ENCODE assay signal across 8 cellular contexts in the genomic region with DNA sequence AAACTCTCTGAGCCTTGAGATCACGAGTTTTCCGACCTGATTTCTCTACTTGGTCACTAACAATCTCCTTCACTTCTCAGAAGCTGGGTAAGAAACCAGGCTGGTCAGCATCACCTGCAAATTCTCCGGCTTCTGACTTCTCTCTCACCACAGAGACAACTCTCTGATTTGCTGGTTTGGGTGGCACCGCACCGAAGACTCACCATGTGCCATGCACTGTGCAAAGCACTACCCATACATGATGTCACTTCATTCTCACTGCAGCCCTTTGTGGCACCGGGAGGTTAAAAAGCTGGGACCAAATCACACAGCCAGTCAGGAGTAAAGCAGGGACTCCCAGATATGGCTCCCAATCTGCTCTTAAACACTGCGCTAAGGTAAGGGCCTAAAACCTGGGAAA. TPM values are rescaled to one million over a fixed set of nuclear protein-coding genes. Genes with fewer than 3 reads are reported as not detected.
A peak's percentile ranks its signal among the peaks of the same experiment; 100 is the strongest.
DNase-seq lines count a peak whose midpoint lies in the region; ATAC-seq and TF ChIP-seq lines count a peak whose summit lies in the region.

No MANE protein-coding gene starts in this region.

- peaks cover 53% of the 10 kb centered on the region for H3K79me2 ChIP-seq in hepatocyte
- peaks cover 31% of the 10 kb centered on the region for H3K79me2 ChIP-seq in smooth muscle cell (ENCODE audit: low read depth)

- H3K9me2 ChIP-seq in hepatocyte (replicated peaks; ENCODE audit: insufficient read depth): no peaks in the 10 kb centered on the region

- no peaks in the 10 kb centered on the region for H3K36me3 Mint-ChIP-seq in activated CD8-positive, alpha-beta memory T cell treated with anti-CD3 and anti-CD28 coated beads, Interleukin-2, amount 10 ng/mL, durations not matched to agents 7 days and 5 days

- CTCF ChIA-PET in activated CD8-positive, alpha-beta memory T cell treated with anti-CD3 and anti-CD28 coated beads, Interleukin-2, amount 10 ng/mL, durations not matched to agents 7 days and 5 days (lab: Charles Lee): interaction anchor here (2.5 kb wide), 1 partner anchor 29 kb away, joined by 8 read pairs; no protein-coding TSS in a partner anchor

- peaks cover 26% of the 10 kb centered on the region for H3K4me1 Mint-ChIP-seq in activated CD8-positive, alpha-beta memory T cell treated with anti-CD3 and anti-CD28 coated beads, Interleukin-2, amount 10 ng/mL, durations not matched to agents 7 days and 5 days

- H2AFZ ChIP-seq in hepatocyte (peak overlapping the region; percentile 77), smooth muscle cell (ENCODE audit: low read depth) (peak overlapping the region; percentile 95)

- peaks cover 10% of the 10 kb centered on the region for H3K4me1 ChIP-seq in hepatocyte (ENCODE audit: insufficient read depth)
- H3K4me1 ChIP-seq in smooth muscle cell (ENCODE audit: low read depth): peaks cover 9% of the 10 kb centered on the region

- H3K9me3 ChIP-seq in hepatocyte (ENCODE audit: low read depth) (no peaks in the 10 kb centered on the region), smooth muscle cell (replicated peaks; ENCODE audit: low read depth) (no peaks in the 10 kb centered on the region)

- peak overlapping the region; percentile 86 for H3K4me3 Mint-ChIP-seq in activated CD8-positive, alpha-beta memory T cell treated with anti-CD3 and anti-CD28 coated beads, Interleukin-2, amount 10 ng/mL, durations not matched to agents 7 days and 5 days

- H3K27me3 Mint-ChIP-seq in activated CD8-positive, alpha-beta memory T cell treated with anti-CD3 and anti-CD28 coated beads, Interleukin-2, amount 10 ng/mL, durations not matched to agents 7 days and 5 days: peaks cover 2% of the 10 kb centered on the region

- H3K27ac ChIP-seq in VCaP: peak overlapping the region; percentile 51; the same call in 1 of the 2 replicates
- H3K27ac ChIP-seq in hepatocyte: peak overlapping the region; percentile 47
- no peak overlapping the region for H3K27ac ChIP-seq in smooth muscle cell (ENCODE audit: low read depth)

- DNase-seq in activated CD8-positive, alpha-beta memory T cell treated with anti-CD3 and anti-CD28 coated beads, Interleukin-2, amount 10 ng/mL, durations not matched to agents 7 days and 5 days: no peak
- no peak for DNase-seq in activated CD8-positive, alpha-beta memory T cell treated with anti-CD3 and anti-CD28 coated beads, Interleukin-2, amount 50 U/mL, for 48 hours
- DNase-seq in hepatocyte (ENCODE audit: low spot score) (peak; percentile 15), smooth muscle cell (lab: John Stamatoyannopoulos, UW; ENCODE audit: unreplicated experiment) (no peak), NCI-H1105 treated with DMSO at 0.1 percent for 48 hours (lab: John Stamatoyannopoulos, UW) (no peak)
- DNase-seq in stimulated activated CD4-positive, alpha-beta T cell treated with anti-CD3 and anti-CD28 coated beads, Interleukin-4, amount 100 ng/mL, for 24 hours: no peak
- DNase-seq in effector CD8-positive, alpha-beta T cell (lab: John Stamatoyannopoulos, UW): no peak

- H3K4me3 ChIP-seq in hepatocyte (peak overlapping the region; percentile 79), smooth muscle cell (peak overlapping the region; percentile 90)

- no peak for ATAC-seq in activated CD8-positive, alpha-beta memory T cell treated with anti-CD3 and anti-CD28 coated beads, Interleukin-2, amount 10 ng/mL, durations not matched to agents 7 days and 5 days

- peaks cover 6% of the 10 kb centered on the region for H3K9me3 Mint-ChIP-seq in activated CD8-positive, alpha-beta memory T cell treated with anti-CD3 and anti-CD28 coated beads, Interleukin-2, amount 10 ng/mL, durations not matched to agents 7 days and 5 days (ENCODE audit: low read depth)

- H3K9ac ChIP-seq in smooth muscle cell (ENCODE audit: low read depth): peak overlapping the region; percentile 90

- TF ChIP-seq CTCF in VCaP (conservative IDR thresholded peaks at IDR 0.05) (no peak), hepatocyte (IDR thresholded peaks at IDR 0.05; ENCODE audit: poor library complexity) (no peak), smooth muscle cell (IDR thresholded peaks at IDR 0.05; ENCODE audit: borderline replicate concordance, insufficient read depth, poor library complexity, severe bottlenecking) (no peak)

- H3K4me2 ChIP-seq in hepatocyte (peak overlapping the region; percentile 95), smooth muscle cell (peak overlapping the region; percentile 99)

- H4K20me1 ChIP-seq in hepatocyte (ENCODE audit: insufficient read depth, poor library complexity, severe bottlenecking) (peaks cover 3% of the 10 kb centered on the region), smooth muscle cell (ENCODE audit: low read depth) (peaks cover 13% of the 10 kb centered on the region)

- no peaks in the 10 kb centered on the region for H3F3A ChIP-seq in smooth muscle cell (ENCODE audit: low read depth)

- H3K27me3 ChIP-seq in hepatocyte: no peaks in the 10 kb centered on the region
- H3K27me3 ChIP-seq in smooth muscle cell (ENCODE audit: low read depth): no peaks in the 10 kb centered on the region

- H3K27ac Mint-ChIP-seq in activated CD8-positive, alpha-beta memory T cell treated with anti-CD3 and anti-CD28 coated beads, Interleukin-2, amount 10 ng/mL, durations not matched to agents 7 days and 5 days: peak overlapping the region; percentile 83

- H3K36me3 ChIP-seq in hepatocyte (replicated peaks; ENCODE audit: insufficient read depth, low read depth) (no peaks in the 10 kb centered on the region), smooth muscle cell (ENCODE audit: low read depth) (no peaks in the 10 kb centered on the region)

- WGBS in hepatocyte (ENCODE audit: low lambda C conversion rate, missing lambda C conversion rate): 25% methylated on average over 7 of the region's 7 CpGs
- WGBS in smooth muscle cell (ENCODE audit: low lambda C conversion rate): 32% methylated on average over 7 of the region's 7 CpGs

RNA-seq across cellular contexts. Expression of a gene that starts 0.7 kb away (rescaled TPM):
- 10 to 100 TPM; 36.2 to 38.6 TPM for total RNA-seq in activated CD8-positive, alpha-beta memory T cell treated with anti-CD3 and anti-CD28 coated beads, Interleukin-2, amount 10 ng/mL, durations not matched to agents 7 days and 5 days
- total RNA-seq in hepatocyte (34.5 and 35.8 TPM in 2 replicates), smooth muscle cell (22.7 and 27.9 TPM in 2 replicates)
- polyA plus RNA-seq in hepatocyte (49.4 and 51.4 TPM in 2 replicates), smooth muscle cell (42.0 and 52.3 TPM in 2 replicates)
